Comparison of ENCODE assay signal across 26 cellular contexts in the genomic region with DNA sequence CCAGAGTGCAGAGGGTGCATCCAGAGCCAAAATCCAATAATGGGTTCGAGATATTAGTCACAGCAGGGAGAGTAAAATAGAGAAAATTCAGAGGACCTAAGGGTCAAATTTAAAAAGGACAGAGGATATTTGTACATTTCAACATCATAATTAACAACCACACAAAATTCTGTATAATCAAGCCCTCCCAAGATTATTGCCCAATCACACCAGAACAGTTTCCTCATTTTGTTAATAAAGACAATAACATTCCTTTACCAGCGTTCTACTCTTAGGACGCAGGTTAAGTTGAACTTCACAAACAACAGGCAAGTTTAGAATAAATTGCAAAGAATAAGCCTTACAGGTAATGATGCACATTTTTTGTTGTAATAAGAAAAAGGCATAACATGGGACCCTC.
"Had no signal": no experiment of that assay in that cellular context is flagged by ENCODE, and none has a peak within 500 bp of the region (broad histone marks: within the 10 kb centered on the region; RNA-seq: fewer than 3 reads in every experiment).

No MANE protein-coding gene starts in this region.

- H3K4me1 Mint-ChIP-seq: brain had no signal

- H3K36me3 ChIP-seq: heart right ventricle, neutrophil, pancreas, thyroid gland, upper lobe of right lung, WERI-Rb-1 had no signal

- H3K4me1 ChIP-seq: pancreas, thyroid gland, upper lobe of right lung had no signal

- H3K27ac Mint-ChIP-seq: activated CD4-positive, alpha-beta T cell treated with anti-CD3 and anti-CD28 coated beads, Interleukin-2, amount 10 ng/mL, durations not matched to agents 7 days and 5 days; activated CD8-positive, alpha-beta memory T cell treated with anti-CD3 and anti-CD28 coated beads, Interleukin-2, amount 10 ng/mL, durations not matched to agents 7 days and 5 days; activated CD8-positive, alpha-beta T cell treated with anti-CD3 and anti-CD28 coated beads for 36 hours; activated naive CD4-positive, alpha-beta T cell treated with anti-CD3 and anti-CD28 coated beads, Interleukin-2, amount 50 U/mL, for 72 hours; brain; dendritic cell treated with granulocyte-macrophage colony-stimulating factor and Interleukin-4, amounts not matched to agents 40 ng/mL and 50 ng/mL, for 4 days; memory B cell; stimulated activated naive CD8-positive, alpha-beta T cell treated with anti-CD3 and anti-CD28 coated beads, Interleukin-15, Interleukin-2, amounts not matched to agents 100 ng/mL and 50 ng/mL, for 24 hours had no signal

- H3K4me3 Mint-ChIP-seq: activated CD4-positive, alpha-beta T cell treated with anti-CD3 and anti-CD28 coated beads, Interleukin-2, amount 10 ng/mL, durations not matched to agents 7 days and 5 days; activated CD8-positive, alpha-beta memory T cell treated with anti-CD3 and anti-CD28 coated beads, Interleukin-2, amount 10 ng/mL, durations not matched to agents 7 days and 5 days; activated CD8-positive, alpha-beta T cell treated with anti-CD3 and anti-CD28 coated beads for 36 hours; brain; dendritic cell treated with granulocyte-macrophage colony-stimulating factor and Interleukin-4, amounts not matched to agents 40 ng/mL and 50 ng/mL, for 4 days; memory B cell; natural killer cell treated with Interleukin-12 subunit alpha and Interleukin-12 subunit beta and Interleukin-15 and Interleukin-18, amount 100 ng/mL, for 72 hours; stimulated activated naive CD8-positive, alpha-beta T cell treated with anti-CD3 and anti-CD28 coated beads, Interleukin-15, Interleukin-2, amounts not matched to agents 100 ng/mL and 50 ng/mL, for 24 hours had no signal

- H3K27me3 Mint-ChIP-seq: activated CD4-positive, alpha-beta T cell treated with anti-CD3 and anti-CD28 coated beads, Interleukin-2, amount 10 ng/mL, durations not matched to agents 7 days and 5 days; activated CD8-positive, alpha-beta memory T cell treated with anti-CD3 and anti-CD28 coated beads, Interleukin-2, amount 10 ng/mL, durations not matched to agents 7 days and 5 days; activated CD8-positive, alpha-beta T cell treated with anti-CD3 and anti-CD28 coated beads for 36 hours; natural killer cell treated with Interleukin-12 subunit alpha and Interleukin-12 subunit beta and Interleukin-15 and Interleukin-18, amount 100 ng/mL, for 72 hours; stimulated activated naive CD8-positive, alpha-beta T cell treated with anti-CD3 and anti-CD28 coated beads, Interleukin-15, Interleukin-2, amounts not matched to agents 100 ng/mL and 50 ng/mL, for 24 hours had no signal

- DNase-seq: activated CD4-positive, alpha-beta T cell treated with anti-CD3 and anti-CD28 coated beads, Interleukin-2, amount 10 ng/mL, durations not matched to agents 7 days and 5 days; activated CD4-positive, CD25-positive, alpha-beta regulatory T cell treated with anti-CD3 and anti-CD28 coated beads, Interleukin-2, amount 50 U/mL, for 72 hours; activated CD8-positive, alpha-beta memory T cell treated with anti-CD3 and anti-CD28 coated beads, Interleukin-2, amount 10 ng/mL, durations not matched to agents 7 days and 5 days; activated gamma-delta T cell; activated T-cell treated with anti-CD3 and anti-CD28 coated beads for 4 hours; aorta; effector CD8-positive, alpha-beta T cell; erythroblast; foreskin fibroblast; heart right ventricle; left colon; pancreas; right cardiac atrium; stimulated activated CD4-positive, alpha-beta T cell treated with anti-CD3 and anti-CD28 coated beads, Interleukin-12 subunit alpha, Interleukin-12 subunit beta, amount 100 ng/mL, for 4 hours; substantia nigra; thyroid gland; upper lobe of right lung; WERI-Rb-1 had no signal

- H3K27me3 ChIP-seq: heart right ventricle, neutrophil, pancreas, thyroid gland, upper lobe of right lung had no signal

- H3K4me3 ChIP-seq: heart right ventricle, pancreas, thyroid gland, upper lobe of right lung had no signal

- H3K9me3 ChIP-seq: neutrophil, thyroid gland, upper lobe of right lung had no signal

- H3K36me3 Mint-ChIP-seq: brain, memory B cell had no signal

- ATAC-seq: activated CD8-positive, alpha-beta memory T cell treated with anti-CD3 and anti-CD28 coated beads, Interleukin-2, amount 10 ng/mL, durations not matched to agents 7 days and 5 days; heart right ventricle; left colon; natural killer cell treated with Interleukin-12 subunit alpha and Interleukin-12 subunit beta and Interleukin-15 and Interleukin-18, amount 100 ng/mL, for 72 hours; pancreas; right cardiac atrium; upper lobe of right lung had no signal

- H3K27ac ChIP-seq: heart right ventricle, neutrophil, pancreas, thyroid gland, upper lobe of right lung, WERI-Rb-1 had no signal
